10 cellular contexts compared by ENCODE assay signal in the genomic region with DNA sequence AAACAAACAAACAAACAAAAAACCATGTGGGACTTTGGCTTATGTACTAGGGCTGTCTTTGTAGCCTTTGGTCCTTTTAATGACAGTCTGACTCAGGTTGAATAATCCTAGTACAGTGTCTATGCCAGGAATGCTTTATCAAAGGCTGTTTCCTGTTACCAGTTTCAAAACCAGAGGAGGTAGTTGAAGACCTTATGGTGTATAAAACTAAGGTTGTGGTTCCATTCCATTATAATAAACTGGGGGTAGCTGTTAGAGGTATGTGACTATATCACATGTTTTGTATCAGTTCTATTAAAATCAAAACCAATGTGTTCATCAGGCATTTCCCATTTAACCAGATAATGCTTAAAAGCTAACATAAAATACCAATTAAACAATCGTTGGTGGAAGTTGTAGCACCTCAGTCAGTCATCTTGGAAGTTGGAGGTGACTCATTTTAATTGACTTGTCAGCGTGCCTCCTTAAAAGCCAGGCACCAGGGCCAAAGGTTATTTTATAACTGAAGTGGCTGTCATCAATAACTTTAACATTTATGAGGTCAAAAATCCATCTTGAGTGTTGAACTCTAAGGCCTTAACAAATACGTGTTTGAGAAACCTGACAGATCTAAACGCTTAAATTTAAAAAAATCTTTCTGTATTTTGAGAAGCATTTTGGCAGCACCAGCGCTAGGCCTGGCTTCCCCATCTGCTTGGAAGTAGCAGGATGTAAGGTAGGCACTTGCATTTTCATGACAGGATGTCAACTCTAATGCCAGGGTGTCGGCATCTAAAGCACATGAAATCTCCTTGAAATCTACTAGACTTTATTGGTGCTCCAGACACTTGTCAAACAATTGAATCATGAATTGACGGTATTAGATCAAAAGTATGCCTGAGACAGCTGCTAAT.
DNase-seq lines count a peak whose midpoint lies in the region; ATAC-seq and TF ChIP-seq lines count a peak whose summit lies in the region.
"Had no signal": no experiment of that assay in that cellular context is flagged by ENCODE, and none has a peak within 500 bp of the region (broad histone marks: within the 10 kb centered on the region; RNA-seq: fewer than 3 reads in every experiment).

No MANE protein-coding gene starts in this region.

- no peak overlapping the region for H3K27ac ChIP-seq in CD4-positive, CD25-positive, alpha-beta regulatory T cell (ENCODE audit: insufficient read depth, low read length, poor library complexity, severe bottlenecking)
- H3K27ac ChIP-seq in substantia nigra (ENCODE audit: low read depth, low read length, poor library complexity, severe bottlenecking) (no peak overlapping the region), H9 (ENCODE audit: insufficient read length, low read depth, low read length) (no peak overlapping the region)

- DNase-seq in CD4-positive, CD25-positive, alpha-beta regulatory T cell: peak in 1 of 3 donors; percentile 3
- DNase-seq in H4 (ENCODE audit: low spot score) (peak; percentile 4), left lobe of liver (ENCODE audit: low spot score) (no peak), RPMI8226 (no peak), substantia nigra (lab: John Stamatoyannopoulos, UW) (no peak), H9 (no peak)
- peak; percentile 6 for DNase-seq in activated naive CD8-positive, alpha-beta T cell treated with anti-CD3 and anti-CD28 coated beads for 36 hours
- DNase-seq: NCI-H69 had no signal

- WGBS in H9 (ENCODE audit: extremely low coverage, insufficient read length, low lambda C conversion rate): no CpG with 5 or more reads among the region's 7 CpGs

- H3K27me3 ChIP-seq in CD4-positive, CD25-positive, alpha-beta regulatory T cell (ENCODE audit: control insufficient read depth, insufficient read depth, low read length): no peaks in the 10 kb centered on the region
- H3K27me3 ChIP-seq in H9 (ENCODE audit: insufficient read depth, low read length): no peaks in the 10 kb centered on the region; the same call in 1 of the 2 replicates

- no peak overlapping the region for H3T11ph ChIP-seq in H9 (ENCODE audit: low read length)

- H2BK20ac ChIP-seq in H9 (ENCODE audit: low read depth, low read length, poor library complexity, severe bottlenecking): no peak overlapping the region

- H4K5ac ChIP-seq in H9 (ENCODE audit: insufficient read length, low read depth, low read length): no peak overlapping the region

- H3K4ac ChIP-seq in H9 (ENCODE audit: low read depth, low read length): no peak overlapping the region

- TF ChIP-seq CTCF in H9 (conservative IDR thresholded peaks at IDR 0.05): no peak

- H3K4me3 ChIP-seq in CD4-positive, CD25-positive, alpha-beta regulatory T cell (ENCODE audit: low read depth, low read length): no peak overlapping the region

- peaks cover 24% of the 10 kb centered on the region for H3K36me3 Mint-ChIP-seq in CD4-positive, CD25-positive, alpha-beta regulatory T cell
- H3K36me3 Mint-ChIP-seq in activated naive CD8-positive, alpha-beta T cell treated with anti-CD3 and anti-CD28 coated beads for 36 hours: peaks cover 21% of the 10 kb centered on the region
- H3K36me3 Mint-ChIP-seq in H9 (ENCODE audit: insufficient read depth in 1 of 3, low read depth in 3 of 3): peaks cover 0 to 12% (median 0%) of the 10 kb centered on the region in 3 experiments; a peak in 5 of 7 replicates

- no peaks in the 10 kb centered on the region for H3K23me2 ChIP-seq in H9 (ENCODE audit: insufficient read length, low read depth, low read length, poor library complexity, severe bottlenecking)

- H3K27ac Mint-ChIP-seq in CD4-positive, CD25-positive, alpha-beta regulatory T cell: peak overlapping the region in 2 of 3 donors; percentile 4 to 39
- H3K27ac Mint-ChIP-seq in activated naive CD8-positive, alpha-beta T cell treated with anti-CD3 and anti-CD28 coated beads for 36 hours: peak overlapping the region; percentile 9
- no peak overlapping the region for H3K27ac Mint-ChIP-seq in H9
- H3K27ac Mint-ChIP-seq: T-helper 1 cell treated with Interleukin-12 subunit alpha and Interleukin-12 subunit beta and Interleukin-4 antibody, amounts not matched to agents 30 μg/mL and 1 μg/mL, for 36 hours had no signal

- no peaks in the 10 kb centered on the region for H3K27me3 Mint-ChIP-seq in CD4-positive, CD25-positive, alpha-beta regulatory T cell
- H3K27me3 Mint-ChIP-seq in activated naive CD8-positive, alpha-beta T cell treated with anti-CD3 and anti-CD28 coated beads for 36 hours: no peaks in the 10 kb centered on the region
- H3K27me3 Mint-ChIP-seq in H9 (ENCODE audit: low read depth): no peaks in the 10 kb centered on the region

- no peak overlapping the region for H4K91ac ChIP-seq in H9 (ENCODE audit: insufficient read length, low read depth, low read length)

- H4K8ac ChIP-seq in H9 (replicated peaks; ENCODE audit: insufficient read length, low read depth, low read length): no peak overlapping the region

- no peak overlapping the region for H3K56ac ChIP-seq in H9 (ENCODE audit: insufficient read length, low read depth, low read length)

- no peak overlapping the region for H2BK15ac ChIP-seq in H9 (ENCODE audit: low read depth, low read length)

- peaks cover 2% of the 10 kb centered on the region for H3K36me3 ChIP-seq in CD4-positive, CD25-positive, alpha-beta regulatory T cell (ENCODE audit: control insufficient read depth, insufficient read depth, low read length)

- H3K23ac ChIP-seq in H9 (ENCODE audit: insufficient read length, low read depth, low read length): no peak overlapping the region

- H3K9me3 Mint-ChIP-seq in CD4-positive, CD25-positive, alpha-beta regulatory T cell: no peaks in the 10 kb centered on the region
- H3K9me3 Mint-ChIP-seq in activated naive CD8-positive, alpha-beta T cell treated with anti-CD3 and anti-CD28 coated beads for 36 hours: peaks cover 3% of the 10 kb centered on the region
- H3K9me3 Mint-ChIP-seq in H9: no peaks in the 10 kb centered on the region; a peak in 2 of 5 replicates
- H3K9me3 Mint-ChIP-seq: T-helper 1 cell treated with Interleukin-12 subunit alpha and Interleukin-12 subunit beta and Interleukin-4 antibody, amounts not matched to agents 30 μg/mL and 1 μg/mL, for 36 hours had no signal

- no peak overlapping the region for H2BK120ac ChIP-seq in H9 (ENCODE audit: low read depth, low read length, poor library complexity, severe bottlenecking)

- no peak overlapping the region for H2BK12ac ChIP-seq in H9 (ENCODE audit: insufficient read length, low read depth, low read length)

- no peak overlapping the region for H3K4me3 Mint-ChIP-seq in CD4-positive, CD25-positive, alpha-beta regulatory T cell
- no peak overlapping the region for H3K4me3 Mint-ChIP-seq in activated naive CD8-positive, alpha-beta T cell treated with anti-CD3 and anti-CD28 coated beads for 36 hours
- no peak overlapping the region for H3K4me3 Mint-ChIP-seq in H9
- H3K4me3 Mint-ChIP-seq: T-helper 1 cell treated with Interleukin-12 subunit alpha and Interleukin-12 subunit beta and Interleukin-4 antibody, amounts not matched to agents 30 μg/mL and 1 μg/mL, for 36 hours had no signal

- no peak overlapping the region for H3K18ac ChIP-seq in H9 (ENCODE audit: insufficient read length, low read depth, low read length)

- ATAC-seq in CD4-positive, CD25-positive, alpha-beta regulatory T cell (ENCODE audit: low read depth in 2 of 2): no peak
- peak; percentile 82 for ATAC-seq in left lobe of liver
- ATAC-seq in HG02588 (IDR thresholded peaks at IDR 0.05; ENCODE audit: unreplicated experiment): no peak

- H4K20me1 ChIP-seq in H9 (ENCODE audit: control insufficient read depth, insufficient read depth, insufficient read length): no peaks in the 10 kb centered on the region

- no peak overlapping the region for H3K4me2 ChIP-seq in H9 (ENCODE audit: insufficient read depth, insufficient read length, low read length)

- peaks cover 14% of the 10 kb centered on the region for H3K4me1 ChIP-seq in CD4-positive, CD25-positive, alpha-beta regulatory T cell (ENCODE audit: control insufficient read depth, insufficient read depth, low read length, poor library complexity, severe bottlenecking)
- peaks cover 3% of the 10 kb centered on the region; the same call in 1 of the 2 replicates for H3K4me1 ChIP-seq in H9 (ENCODE audit: insufficient read depth, low read length)

- H3K79me1 ChIP-seq in H9 (ENCODE audit: insufficient read depth, low read depth, low read length, poor library complexity, severe bottlenecking): no peaks in the 10 kb centered on the region

- no peaks in the 10 kb centered on the region for H3K9me3 ChIP-seq in CD4-positive, CD25-positive, alpha-beta regulatory T cell (ENCODE audit: control insufficient read depth in 2 of 2, low read length in 2 of 2)
- no peaks in the 10 kb centered on the region for H3K9me3 ChIP-seq in H9 (ENCODE audit: control insufficient read depth, low read depth, low read length)

- no peak overlapping the region for H3K14ac ChIP-seq in H9 (ENCODE audit: insufficient read depth, low read length)

- no peak overlapping the region for H3K9ac ChIP-seq in H9 (ENCODE audit: extremely low read depth, insufficient read length, low read length)

- no peak overlapping the region for H2BK5ac ChIP-seq in H9 (ENCODE audit: insufficient read length, low read length)

- H2AK5ac ChIP-seq in H9 (ENCODE audit: insufficient read length, low read length): no peak overlapping the region

- H3K4me1 Mint-ChIP-seq in CD4-positive, CD25-positive, alpha-beta regulatory T cell: peaks cover 10 to 25% (median 16%) of the 10 kb centered on the region in 4 donors
- H3K4me1 Mint-ChIP-seq in activated naive CD8-positive, alpha-beta T cell treated with anti-CD3 and anti-CD28 coated beads for 36 hours: peaks cover 37% of the 10 kb centered on the region
- H3K4me1 Mint-ChIP-seq in H9: peaks cover 31 to 34% of the 10 kb centered on the region in 2 experiments

- no peaks in the 10 kb centered on the region for H3K79me2 ChIP-seq in H9 (ENCODE audit: insufficient read depth, low read length)

- no peak overlapping the region for H2AFZ ChIP-seq in H9 (ENCODE audit: low read length)

Comparison
In these comparisons a context has a peak if more than half of its experiments do, and no peak if none do; other contexts are left out.
1. DNase-seq: peak in H4 (single experiment) and activated naive CD8-positive, alpha-beta T cell treated with anti-CD3 and anti-CD28 coated beads for 36 hours (single experiment); none in left lobe of liver (single experiment), RPMI8226 (single experiment), substantia nigra (0 of 49) and H9 (single experiment).
2. H3K27ac Mint-ChIP-seq: peak in CD4-positive, CD25-positive, alpha-beta regulatory T cell (2 of 3) and activated naive CD8-positive, alpha-beta T cell treated with anti-CD3 and anti-CD28 coated beads for 36 hours (single experiment); none in H9 (0 of 3).